1 cellular context compared by ENCODE assay signal in genomic region chr6:166307981-166308768, GRCh38.
TF ChIP-seq lines count a peak whose summit lies in the region.

PRR18 (minus strand) TSS chr6:166308392; CDS start chr6:166308142, 250 bp downstream.

TF ChIP-seq in HepG2, 621 proteins besides CTCF, POLR2A, EP300 and RAD21 (continued from another document and continues in another):
- no peak for TF ChIP-seq ZHX2 (IDR thresholded peaks at IDR 0.05; ENCODE audit: low read depth)
- TF ChIP-seq ZHX2 (CRISPR knock-in tag; IDR thresholded peaks at IDR 0.05; ENCODE audit: borderline replicate concordance) = no peak
- TF ChIP-seq PCBP2 (optimal IDR thresholded peaks at IDR 0.05; ENCODE audit: low read depth, low read length, poor library complexity, severe bottlenecking) = no peak
- peak; percentile 87 for TF ChIP-seq ZNF510 (CRISPR knock-in tag; IDR thresholded peaks at IDR 0.05; ENCODE audit: low read depth)
- peak; percentile 88 for TF ChIP-seq ZNF263 (CRISPR knock-in tag; IDR thresholded peaks at IDR 0.05)
- no peak for TF ChIP-seq TEAD2 (CRISPR knock-in tag; IDR thresholded peaks at IDR 0.05)
- TF ChIP-seq SIX4 (CRISPR knock-in tag; IDR thresholded peaks at IDR 0.05) = no peak
- no peak for TF ChIP-seq ZNF383 (CRISPR knock-in tag; IDR thresholded peaks at IDR 0.05; ENCODE audit: borderline replicate concordance)
- no peak for TF ChIP-seq GATAD1 (CRISPR knock-in tag; IDR thresholded peaks at IDR 0.05)
- 0 out of 2 replicates have a peak, but pooled peaks have one; percentile 21 for TF ChIP-seq ZMYM2 (CRISPR knock-in tag; IDR thresholded peaks at IDR 0.05)
- no peak for TF ChIP-seq ATAD3A (CRISPR knock-in tag; IDR thresholded peaks at IDR 0.05)
- TF ChIP-seq CENPBD1 (CRISPR knock-in tag; IDR thresholded peaks at IDR 0.05; ENCODE audit: borderline replicate concordance, low read depth) = no peak
- TF ChIP-seq GMEB1 (CRISPR knock-in tag; IDR thresholded peaks at IDR 0.05; ENCODE audit: borderline replicate concordance) = peak; percentile 28; the same call in 1 of the 2 replicates
- peak; percentile 44; the same call in 1 of the 2 replicates for TF ChIP-seq HNF1B (CRISPR knock-in tag; IDR thresholded peaks at IDR 0.05)
- TF ChIP-seq PATZ1 (CRISPR knock-in tag; IDR thresholded peaks at IDR 0.05) = peak; percentile 62
- TF ChIP-seq IKZF4 (CRISPR knock-in tag; IDR thresholded peaks at IDR 0.05; ENCODE audit: borderline replicate concordance, low read depth, not compliant biosample characterization) = no peak
- TF ChIP-seq TCF7L2 (IDR thresholded peaks at IDR 0.05; ENCODE audit: low read depth, low read length) = no peak
- 0 out of 2 replicates have a peak, but pooled peaks have one; percentile 33 for TF ChIP-seq KDM3A (CRISPR knock-in tag; IDR thresholded peaks at IDR 0.05; ENCODE audit: low read depth)
- no peak for TF ChIP-seq ZNF569 (CRISPR knock-in tag; IDR thresholded peaks at IDR 0.05; ENCODE audit: borderline replicate concordance)
- no peak for TF ChIP-seq TP53 (CRISPR knock-in tag; conservative IDR thresholded peaks at IDR 0.05)
- TF ChIP-seq ZNF501 (CRISPR knock-in tag; IDR thresholded peaks at IDR 0.05) = peak; percentile 81; the same call in 1 of the 2 replicates
- no peak for TF ChIP-seq PBX2 (CRISPR knock-in tag; IDR thresholded peaks at IDR 0.05)
- peak; percentile 16 for TF ChIP-seq YY1 (IDR thresholded peaks at IDR 0.05; ENCODE audit: insufficient read depth, insufficient replicate concordance, low read depth, low read length)
- TF ChIP-seq MEIS1 (CRISPR knock-in tag; IDR thresholded peaks at IDR 0.05; ENCODE audit: borderline replicate concordance) = 0 out of 2 replicates have a peak, but pooled peaks have one; percentile 50
- TF ChIP-seq ZNF317 (CRISPR knock-in tag; IDR thresholded peaks at IDR 0.05) = no peak
- TF ChIP-seq ZNF235 (CRISPR knock-in tag; IDR thresholded peaks at IDR 0.05; ENCODE audit: borderline replicate concordance) = peak; percentile 4; the same call in 1 of the 2 replicates
- no peak for TF ChIP-seq FOXM1 (CRISPR knock-in tag; IDR thresholded peaks at IDR 0.05)
- TF ChIP-seq ZNF772 (CRISPR knock-in tag; IDR thresholded peaks at IDR 0.05) = 0 out of 2 replicates have a peak, but pooled peaks have one; percentile 63
- TF ChIP-seq ZNF788 (CRISPR knock-in tag; IDR thresholded peaks at IDR 0.05; ENCODE audit: borderline replicate concordance) = 0 out of 2 replicates have a peak, but pooled peaks have one; percentile 45
- peak; percentile 58; the same call in 1 of the 2 replicates for TF ChIP-seq TBX2 (CRISPR knock-in tag; IDR thresholded peaks at IDR 0.05; ENCODE audit: borderline replicate concordance)
- TF ChIP-seq MAF1 (CRISPR knock-in tag; IDR thresholded peaks at IDR 0.05; ENCODE audit: borderline replicate concordance) = no peak
- peak; percentile 41; the same call in 1 of the 2 replicates for TF ChIP-seq ZNF609 (CRISPR knock-in tag; IDR thresholded peaks at IDR 0.05; ENCODE audit: borderline replicate concordance)
- no peak for TF ChIP-seq ZNF740 (CRISPR knock-in tag; IDR thresholded peaks at IDR 0.05)
- TF ChIP-seq ZBTB7B (CRISPR knock-in tag; IDR thresholded peaks at IDR 0.05) = no peak; the same call in 1 of the 2 replicates
- TF ChIP-seq MTF2 (CRISPR knock-in tag; IDR thresholded peaks at IDR 0.05; ENCODE audit: borderline replicate concordance) = peak; percentile 95
- no peak for TF ChIP-seq CBX5 (CRISPR knock-in tag; IDR thresholded peaks at IDR 0.05; ENCODE audit: borderline replicate concordance)
- no peak for TF ChIP-seq SMARCC2 (IDR thresholded peaks at IDR 0.05)
- TF ChIP-seq ZBTB20 (CRISPR knock-in tag; IDR thresholded peaks at IDR 0.05; ENCODE audit: borderline replicate concordance, low read depth) = no peak
- no peak for TF ChIP-seq ZNF703 (CRISPR knock-in tag; IDR thresholded peaks at IDR 0.05; ENCODE audit: borderline replicate concordance)
- 0 out of 2 replicates have a peak, but pooled peaks have one; percentile 54 for TF ChIP-seq NR1H2 (CRISPR knock-in tag; IDR thresholded peaks at IDR 0.05; ENCODE audit: borderline replicate concordance, low read depth)
- TF ChIP-seq SNAI1 (CRISPR knock-in tag; IDR thresholded peaks at IDR 0.05; ENCODE audit: borderline replicate concordance) = no peak
- TF ChIP-seq ZNF101 (CRISPR knock-in tag; IDR thresholded peaks at IDR 0.05; ENCODE audit: borderline replicate concordance, low read depth) = no peak
- TF ChIP-seq ZBTB43 (CRISPR knock-in tag; conservative IDR thresholded peaks at IDR 0.05) = no peak
- TF ChIP-seq ZNF446 (CRISPR knock-in tag; IDR thresholded peaks at IDR 0.05) = peak; percentile 70
- no peak for TF ChIP-seq BRD4 (CRISPR knock-in tag; IDR thresholded peaks at IDR 0.05)
